Comparison of ENCODE assay signal across 19 cellular contexts in genomic region chr15:48569591-48570302, GRCh38.
DNase-seq lines count a peak whose midpoint lies in the region; ATAC-seq and TF ChIP-seq lines count a peak whose summit lies in the region.
"Had no signal": no experiment of that assay in that cellular context is flagged by ENCODE, and none has a peak within 500 bp of the region (broad histone marks: within the 10 kb centered on the region; RNA-seq: fewer than 3 reads in every experiment).

No MANE protein-coding gene starts in this region.

- peak overlapping the region; percentile 35; the same call in 1 of the 2 replicates for H3K27ac ChIP-seq in MM.1S (ENCODE audit: low read length)
- H3K27ac ChIP-seq: C4-2B, SK-N-MC had no signal

- no peaks in the 10 kb centered on the region for H3K9me2 ChIP-seq in MM.1S (replicated peaks; ENCODE audit: insufficient read depth, low read length)

- H4K20me1 ChIP-seq in MM.1S (ENCODE audit: insufficient read depth, low read length) = no peaks in the 10 kb centered on the region

- no peak overlapping the region for H2AFZ ChIP-seq in MM.1S (ENCODE audit: low read length)

- no peak overlapping the region for H3K9ac ChIP-seq in MM.1S (ENCODE audit: low read length)

- TF ChIP-seq CTCF in HFFc6 (IDR thresholded peaks at IDR 0.05) (no peak), MM.1S (IDR thresholded peaks at IDR 0.05; ENCODE audit: low read length) (no peak), chondrocyte (IDR thresholded peaks at IDR 0.05) (no peak)

- H3K4me3 Mint-ChIP-seq in HFFc6 (no peak overlapping the region), chondrocyte (ENCODE audit: unreplicated experiment) (no peak overlapping the region)
- H3K4me3 Mint-ChIP-seq: IgD-negative memory B cell; T-helper 2 cell treated with Interferon-gamma antibody and Interleukin-4, amounts not matched to agents 5 μg/mL and 100 μg/mL, for 36 hours had no signal

- H3K9me3 Mint-ChIP-seq in HFFc6 = no peaks in the 10 kb centered on the region
- H3K9me3 Mint-ChIP-seq in chondrocyte (ENCODE audit: low read depth) = peaks cover 16% of the 10 kb centered on the region
- H3K9me3 Mint-ChIP-seq: IgD-negative memory B cell; T-helper 2 cell treated with Interferon-gamma antibody and Interleukin-4, amounts not matched to agents 5 μg/mL and 100 μg/mL, for 36 hours had no signal

- peaks cover 85% of the 10 kb centered on the region for H3K4me1 Mint-ChIP-seq in HFFc6 (ENCODE audit: low read depth)
- peaks cover 69% of the 10 kb centered on the region for H3K4me1 Mint-ChIP-seq in chondrocyte (ENCODE audit: low read depth)
- H3K4me1 Mint-ChIP-seq: IgD-negative memory B cell had no signal

- H3K27me3 Mint-ChIP-seq in HFFc6 (ENCODE audit: insufficient read depth) (no peaks in the 10 kb centered on the region), chondrocyte (ENCODE audit: low read depth) (no peaks in the 10 kb centered on the region)
- H3K27me3 Mint-ChIP-seq: IgD-negative memory B cell had no signal

- ATAC-seq in GM18870 (IDR thresholded peaks at IDR 0.05; ENCODE audit: unreplicated experiment) = peak; percentile 80
- ATAC-seq in GM19397 (IDR thresholded peaks at IDR 0.05; ENCODE audit: unreplicated experiment) = no peak

- H3K27ac Mint-ChIP-seq in HFFc6 = peak overlapping the region; percentile 64; the same call in 1 of the 2 replicates
- no peak overlapping the region for H3K27ac Mint-ChIP-seq in chondrocyte (ENCODE audit: unreplicated experiment)
- H3K27ac Mint-ChIP-seq: IgD-negative memory B cell; T-helper 2 cell treated with Interferon-gamma antibody and Interleukin-4, amounts not matched to agents 5 μg/mL and 100 μg/mL, for 36 hours had no signal

- no peaks in the 10 kb centered on the region for H3K36me3 ChIP-seq in MM.1S (replicated peaks; ENCODE audit: insufficient read depth, low read length)

- no peaks in the 10 kb centered on the region for H3K9me3 ChIP-seq in MM.1S (replicated peaks; ENCODE audit: insufficient read depth, low read length)
- H3K9me3 ChIP-seq: MG63 had no signal

- H3K4me2 ChIP-seq in MM.1S (ENCODE audit: low read depth, low read length) = peak overlapping the region; percentile 35

- H3K27me3 ChIP-seq in MM.1S (replicated peaks; ENCODE audit: insufficient read depth, low read length) = no peaks in the 10 kb centered on the region
- H3K27me3 ChIP-seq: MG63 had no signal

- DNase-seq in HFFc6 (no peak), MM.1S (peak; percentile 73), HCEC 1CT (no peak), chondrocyte (ENCODE audit: low spot score) (no peak), NCI-H1417 (lab: John Stamatoyannopoulos, UW) (no peak)
- DNase-seq: AML-193, Kasumi-1, MG63, NCI-H1092, NCI-H146, NCI-H2081, OCI-M1, Right ventricle myocardium superior had no signal

- H3K36me3 Mint-ChIP-seq in HFFc6 (ENCODE audit: low read depth) (peaks cover 58% of the 10 kb centered on the region), chondrocyte (ENCODE audit: low read depth) (peaks cover 30% of the 10 kb centered on the region)
- H3K36me3 Mint-ChIP-seq: IgD-negative memory B cell had no signal

- H3K79me2 ChIP-seq in MM.1S (ENCODE audit: low read length) = no peaks in the 10 kb centered on the region

- H3F3A ChIP-seq in MM.1S (ENCODE audit: insufficient read depth, low read length) = peaks cover 20% of the 10 kb centered on the region

- peaks cover 34% of the 10 kb centered on the region for H3K4me1 ChIP-seq in MM.1S (ENCODE audit: low read length)

- no peak overlapping the region for H3K4me3 ChIP-seq in MM.1S (ENCODE audit: low read length)
- H3K4me3 ChIP-seq: MG63, SK-N-MC had no signal
